8 cellular contexts compared by ENCODE assay signal in the genomic region with DNA sequence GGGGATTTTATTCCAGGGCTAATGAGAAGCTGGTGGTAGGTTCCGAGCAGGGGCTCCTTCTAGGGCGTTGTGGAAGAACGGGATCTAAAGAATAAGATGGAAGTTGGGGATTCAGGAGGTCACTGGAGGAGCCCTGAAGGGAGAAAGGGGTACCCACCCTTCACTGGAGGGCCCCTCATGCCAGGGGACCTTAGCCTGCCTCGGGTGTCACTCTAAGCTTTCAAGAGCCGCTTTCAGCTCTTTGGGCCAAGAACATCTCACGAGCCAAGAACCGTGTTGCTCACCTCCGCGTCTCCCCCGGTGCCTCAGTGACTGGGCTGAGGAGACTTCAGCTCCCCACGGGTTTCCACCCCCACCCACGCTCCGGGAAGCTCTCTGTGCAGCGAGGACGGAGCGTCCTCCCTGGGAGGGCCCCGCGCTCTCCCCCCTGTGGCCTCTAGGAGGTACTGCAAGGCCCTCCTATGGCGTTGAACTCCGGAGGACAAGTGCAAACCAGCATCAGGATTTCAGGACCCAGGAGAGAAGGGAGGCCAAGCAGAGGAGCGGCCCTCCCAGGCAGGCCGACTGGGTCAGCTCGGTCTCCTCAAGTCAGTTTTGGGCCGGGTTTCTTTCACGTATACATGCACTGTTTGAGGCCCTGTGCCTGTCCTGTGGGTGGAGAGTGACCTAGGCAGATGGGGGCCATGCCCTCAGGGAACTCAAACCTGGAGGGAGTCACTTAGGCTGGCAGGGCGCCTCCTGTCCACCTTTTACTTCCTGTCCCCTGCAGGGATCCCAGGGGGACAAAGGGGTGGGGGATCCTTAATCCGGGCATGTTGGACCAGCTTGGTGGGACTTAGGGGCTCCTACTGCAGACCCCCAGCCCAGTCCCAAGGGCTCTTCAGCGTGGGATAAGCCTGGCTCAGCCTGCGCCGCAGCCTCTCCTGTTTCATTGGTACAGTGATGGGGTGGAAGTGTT. TPM values are rescaled to one million over a fixed set of nuclear protein-coding genes. Genes with fewer than 3 reads are reported as not detected.
A peak's percentile ranks its signal among the peaks of the same experiment; 100 is the strongest.
DNase-seq lines count a peak whose midpoint lies in the region; ATAC-seq and TF ChIP-seq lines count a peak whose summit lies in the region.

No MANE protein-coding gene starts in this region.

- peak; percentile 70 for TF ChIP-seq RAD21 in IMR-90 (IDR thresholded peaks at IDR 0.05; ENCODE audit: low read length)

- H3K27ac ChIP-seq in IMR-90 (ENCODE audit: insufficient read depth, low read length) (no peak overlapping the region), heart left ventricle (no peak overlapping the region)

- H3K27me3 ChIP-seq in IMR-90 (ENCODE audit: control insufficient read depth, insufficient read depth, low read length) (peaks cover 36% of the 10 kb centered on the region), heart left ventricle (peaks cover 0 to 3% (median 0%) of the 10 kb centered on the region in 9 donors)

- no peak overlapping the region for H2AK9ac ChIP-seq in IMR-90 (replicated peaks; ENCODE audit: low read depth, low read length, poor library complexity)

- H3K4me3 ChIP-seq in IMR-90 (ENCODE audit: insufficient read depth, low read depth, low read length): no peak overlapping the region
- peak overlapping the region in 1 of 12 donors; percentile 26 for H3K4me3 ChIP-seq in heart left ventricle
- no peak overlapping the region for H3K4me3 ChIP-seq in retinal pigment epithelial cell (ENCODE audit: low read length)

- peak; percentile 88 for TF ChIP-seq CTCF in IMR-90 (conservative IDR thresholded peaks at IDR 0.05; ENCODE audit: low read depth, low read length)
- peak; percentile 96 to 99 (median 98) for TF ChIP-seq CTCF in heart left ventricle (IDR thresholded peaks at IDR 0.05)
- TF ChIP-seq CTCF in retinal pigment epithelial cell (conservative IDR thresholded peaks at IDR 0.05; ENCODE audit: low read depth, low read length): peak; percentile 99

- no peaks in the 10 kb centered on the region for H3K79me1 ChIP-seq in IMR-90 (ENCODE audit: low read depth in 1 of 2, low read length in 2 of 2)

- H3K9me3 ChIP-seq in IMR-90 (ENCODE audit: control insufficient read depth, insufficient read depth, low read length) (no peaks in the 10 kb centered on the region), heart left ventricle (no peaks in the 10 kb centered on the region)

- CTCF ChIA-PET in IMR-90 (lab: Yijun Ruan, JAX): interaction anchor here (0.5 to 1.4 kb wide), 13 partner anchors 9 to 148 kb away, joined by 3 to 14 read pairs (median 3); a partner anchor contains a TSS

- ATAC-seq in IMR-90 (ENCODE audit: low read depth): peak; percentile 100
- peak; percentile 81 to 94 (median 90) for ATAC-seq in heart left ventricle
- ATAC-seq in HG03378 (IDR thresholded peaks at IDR 0.05; ENCODE audit: unreplicated experiment): no peak
- ATAC-seq in GM19328 (IDR thresholded peaks at IDR 0.05; ENCODE audit: unreplicated experiment): no peak

- H3K56ac ChIP-seq in IMR-90 (ENCODE audit: extremely low read depth, insufficient read depth, low read length): no peak overlapping the region

- no peak for TF ChIP-seq POLR2A in IMR-90 (IDR thresholded peaks at IDR 0.05; ENCODE audit: low read depth, low read length)
- no peak for TF ChIP-seq POLR2A in heart left ventricle (IDR thresholded peaks at IDR 0.05)

- H3K18ac ChIP-seq in IMR-90 (ENCODE audit: low read depth, low read length): no peak overlapping the region

- H3K9me1 ChIP-seq in IMR-90 (ENCODE audit: insufficient read depth, low read length): no peaks in the 10 kb centered on the region

- H4K8ac ChIP-seq in IMR-90 (ENCODE audit: low read depth in 2 of 2, low read length in 2 of 2): no peak overlapping the region

- DNase-seq in ELF-1 (ENCODE audit: low read depth, low spot score) (peak; percentile 83), IMR-90 (peak; percentile 55), T follicular helper cell (ENCODE audit: low read depth) (peak; percentile 39), heart left ventricle (peak; percentile 61 to 88 (median 71)), retinal pigment epithelial cell (ENCODE audit: low read depth) (no peak)
- DNase-seq in activated naive CD8-positive, alpha-beta T cell treated with anti-CD3 and anti-CD28 coated beads, Interleukin-2, amount 50 U/mL, for 16 hours (ENCODE audit: low read depth, low spot score): peak; percentile 57

- H3K14ac ChIP-seq in IMR-90 (replicated peaks; ENCODE audit: low read depth, low read length): no peak overlapping the region

- intact Hi-C loops in IMR-90 (cut with micrococcal nuclease) (loop anchor here (1.0 kb wide), 2 partner anchors 143 to 226 kb away; no protein-coding TSS in a partner anchor), heart left ventricle (cut with DNase I) (loop anchor here in 8 of 10 donors (1.0 to 5.0 kb wide), 5 partner anchors 143 to 228 kb away; a partner anchor contains a TSS)

- BruUV-seq in IMR-90 (replicated peaks; lab: Mats Ljungman, UMichigan): no TSS peak

- H2AFZ ChIP-seq in IMR-90 (replicated peaks; ENCODE audit: low read length, poor library complexity): peak overlapping the region; percentile 71

- POLR2A ChIA-PET in IMR-90 (lab: Charles Lee; ENCODE audit: unreplicated experiment): no interaction called here

- no peak overlapping the region for H3K4ac ChIP-seq in IMR-90 (ENCODE audit: low read depth, low read length)

- no peak overlapping the region for H2BK15ac ChIP-seq in IMR-90 (ENCODE audit: low read depth, low read length)

- no peak overlapping the region for H3K9ac ChIP-seq in IMR-90 (ENCODE audit: low read depth, low read length)

- in situ Hi-C loops in IMR-90 (cut with MboI; ENCODE audit: low sequenced_read_pairs): no loop called here

- no peak overlapping the region for H2AK5ac ChIP-seq in IMR-90 (ENCODE audit: low read depth, low read length)

- no peak overlapping the region for H2BK5ac ChIP-seq in IMR-90 (ENCODE audit: low read depth, low read length, poor library complexity, severe bottlenecking)

- H3K4me2 ChIP-seq in IMR-90 (ENCODE audit: low read depth, low read length): peak overlapping the region; percentile 33; the same call in 1 of the 2 replicates

- dilution Hi-C loops in IMR-90 (cut with HindIII; ENCODE audit: low sequenced_read_pairs, unreplicated experiment): no loop called here

- no peak overlapping the region for H4K5ac ChIP-seq in IMR-90 (ENCODE audit: low read depth, low read length)

- no peak overlapping the region for H2BK20ac ChIP-seq in IMR-90 (ENCODE audit: low read depth, low read length)

- H3K4me1 ChIP-seq in IMR-90 (ENCODE audit: control insufficient read depth, insufficient read depth, low read length): no peaks in the 10 kb centered on the region
- peaks cover 0 to 7% (median 2%) of the 10 kb centered on the region in 12 donors for H3K4me1 ChIP-seq in heart left ventricle

- 15% methylated on average over 6 of the region's 30 CpGs; no CpG with 5 or more reads in 1 of the 2 experiments for WGBS in IMR-90 (ENCODE audit: extremely low coverage in 2 of 2, insufficient read length in 1 of 2), 2 experiments
- 23 to 30% (median 27%) methylated on average over 22 to 30 of the region's 30 CpGs for WGBS in heart left ventricle, 4 donors

- no peak overlapping the region for H3K23ac ChIP-seq in IMR-90 (ENCODE audit: low read depth, low read length)

- no peak overlapping the region for H2BK120ac ChIP-seq in IMR-90 (ENCODE audit: low read depth, low read length)

- no peaks in the 10 kb centered on the region for H4K20me1 ChIP-seq in IMR-90 (ENCODE audit: insufficient read depth, low read length)

- H3K36me3 ChIP-seq in IMR-90 (ENCODE audit: control insufficient read depth, insufficient read depth, low read length) (no peaks in the 10 kb centered on the region), heart left ventricle (no peaks in the 10 kb centered on the region)

- H4K91ac ChIP-seq in IMR-90 (ENCODE audit: insufficient read depth, low read depth, low read length): no peak overlapping the region

TF ChIP-seq in IMR-90, 13 proteins besides CTCF, POLR2A, EP300 and RAD21 (continues in another document):
- TF ChIP-seq RCOR1 (IDR thresholded peaks at IDR 0.05; ENCODE audit: insufficient replicate concordance, low read length) (no peak), BHLHE40 (IDR thresholded peaks at IDR 0.05; ENCODE audit: low read depth, low read length) (no peak), MXI1 (IDR thresholded peaks at IDR 0.05; ENCODE audit: borderline replicate concordance, low read depth, low read length) (no peak), SMC3 (IDR thresholded peaks at IDR 0.05; ENCODE audit: low read depth, low read length) (peak; percentile 85)

RNA-seq across cellular contexts. Expression of a gene that starts 5.1 kb away (rescaled TPM):
- not detected in 2 replicates for total RNA-seq in IMR-90 (2012; rRNA removed)
- not detected in 2 replicates for polyA plus RNA-seq in IMR-90 (2012; rRNA removed)
- polyA plus RNA-seq in IMR-90 (2012; cell fraction: cytosol; rRNA removed): not detected in 2 replicates
- not detected in 2 replicates for polyA plus RNA-seq in IMR-90 (2012; cell fraction: nucleus; rRNA removed; ENCODE audit: low replicate concordance)
- total RNA-seq in heart left ventricle: not detected
- not detected for polyA plus RNA-seq in heart left ventricle

RNA-seq across cellular contexts. Expression of a gene that starts 18.1 kb away (rescaled TPM):
- total RNA-seq in IMR-90 (2012; rRNA removed) (0.28 and 0.36 TPM in 2 replicates), heart left ventricle (10 to 100 TPM in 7 of 9 donors, 1 to 10 TPM in 2; 7.8 to 26.9 (median 12.1) TPM)
- polyA plus RNA-seq in IMR-90 (2012; rRNA removed) (2.2 and 2.4 TPM in 2 replicates), heart left ventricle (10 to 100 TPM; 18.2 to 38.8 TPM)
- polyA plus RNA-seq in IMR-90 (2012; cell fraction: cytosol; rRNA removed): 1.8 and 3.3 TPM in 2 replicates
- 1.3 and 3.8 TPM in 2 replicates for polyA plus RNA-seq in IMR-90 (2012; cell fraction: nucleus; rRNA removed; ENCODE audit: low replicate concordance)

RNA-seq across cellular contexts. Expression of a gene that starts 32.7 kb away (rescaled TPM):
- total RNA-seq in IMR-90 (2012; rRNA removed) (0.56 and 0.72 TPM in 2 replicates), heart left ventricle (not detected)
- polyA plus RNA-seq in IMR-90 (2012; rRNA removed) (6.4 and 6.9 TPM in 2 replicates), heart left ventricle (not detected)
- polyA plus RNA-seq in IMR-90 (2012; cell fraction: cytosol; rRNA removed): 5.1 and 5.4 TPM in 2 replicates
- polyA plus RNA-seq in IMR-90 (2012; cell fraction: nucleus; rRNA removed; ENCODE audit: low replicate concordance): 1.8 and 3.5 TPM in 2 replicates

RNA-seq across cellular contexts. Expression of a gene that starts 37.9 kb away (rescaled TPM):
- not detected in 2 replicates for total RNA-seq in IMR-90 (2012; rRNA removed)
- polyA plus RNA-seq in IMR-90 (2012; rRNA removed): not detected in 2 replicates
- polyA plus RNA-seq in IMR-90 (2012; cell fraction: cytosol; rRNA removed): not detected in 2 replicates
- polyA plus RNA-seq in IMR-90 (2012; cell fraction: nucleus; rRNA removed; ENCODE audit: low replicate concordance): not detected in 2 replicates
- total RNA-seq in heart left ventricle: not detected
- polyA plus RNA-seq in heart left ventricle: not detected

RNA-seq across cellular contexts. Expression of a gene that starts 47.3 kb away (rescaled TPM):
- total RNA-seq in IMR-90 (2012; rRNA removed): not detected in 2 replicates
- not detected in 2 replicates for polyA plus RNA-seq in IMR-90 (2012; rRNA removed)
- not detected in 2 replicates for polyA plus RNA-seq in IMR-90 (2012; cell fraction: cytosol; rRNA removed)
- polyA plus RNA-seq in IMR-90 (2012; cell fraction: nucleus; rRNA removed; ENCODE audit: low replicate concordance): not detected in 2 replicates
- total RNA-seq in heart left ventricle: 1 to 10 TPM in 2 of 9 donors, under 1 TPM in 6, not detected in 1; 0.12 to 3.4 (median 0.40) TPM
- under 1 TPM in 1 of 2 donors, not detected in 1; 0.15 TPM for polyA plus RNA-seq in heart left ventricle

Comparison
In these comparisons a context has a peak if more than half of its experiments do, and no peak if none do; other contexts are left out.
1. ATAC-seq: peak in IMR-90 (single experiment) and heart left ventricle (4 of 4); none in HG03378 (single experiment) and GM19328 (single experiment).
2. Peak in every context shown above with its lines, with median percentiles within 50 percentile points of each other: CTCF ChIP-seq.